In genomic region chr7:30514177-30514576, GRCh38 we compare ENCODE assay signal across 28 cellular contexts.
"Had no signal": no experiment of that assay in that cellular context is flagged by ENCODE, and none has a peak within 500 bp of the region (broad histone marks: within the 10 kb centered on the region; RNA-seq: fewer than 3 reads in every experiment).

No MANE protein-coding gene starts in this region.

- H3K4me3 ChIP-seq: lower lobe of right lung, pancreas, prostate gland, sigmoid colon, spleen, tibial nerve, upper lobe of left lung, vagina had no signal

- H3K36me3 Mint-ChIP-seq: stimulated activated memory B cell treated with anti-CD40 and anti-IgM and Interleukin-4, amounts not matched to agents 10 μg/mL and 1 μg/mL and 100 μg/mL, for 72 hours had no signal

- ATAC-seq: left colon; lower lobe of right lung; naive thymus-derived CD8-positive, alpha-beta T cell; pancreas; stimulated activated memory B cell treated with anti-CD40 and anti-IgM and Interleukin-4, amounts not matched to agents 10 μg/mL and 1 μg/mL and 100 μg/mL, for 72 hours; stimulated activated naive CD8-positive, alpha-beta T cell treated with anti-CD3 and anti-CD28 coated beads, Interleukin-15, amount 100 ng/mL, for 72 hours had no signal

- H3K27me3 ChIP-seq: pancreas, sigmoid colon, spleen, tibial nerve, upper lobe of left lung, vagina had no signal

- DNase-seq: hippocampal formation; kidney glomerular epithelial cell; left colon; lower lobe of right lung; mesenchymal stem cell; naive thymus-derived CD8-positive, alpha-beta T cell; nucleus accumbens; pancreas; posterior cingulate gyrus; retina; right cardiac atrium; sigmoid colon; small intestine; spleen; stimulated activated CD4-positive, alpha-beta T cell treated with anti-CD3 and anti-CD28 coated beads, Interleukin-1b, Interleukin-23, amount 100 ng/mL, for 48 hours; stimulated activated CD4-positive, alpha-beta T cell treated with anti-CD3 and anti-CD28 coated beads, Interleukin-2, amount 100 ng/mL, for 48 hours; stimulated activated CD4-positive, alpha-beta T cell treated with anti-CD3 and anti-CD28 coated beads, Interleukin-4, amount 100 ng/mL, for 4 hours; stimulated activated CD8-positive, alpha-beta memory T cell treated with anti-CD3 and anti-CD28 coated beads, Interleukin-4, amount 100 ng/mL, for 48 hours; stimulated activated naive CD4-positive, alpha-beta T cell treated with Interleukin-2 at 50 U/mL for 16 hours; stimulated activated naive CD8-positive, alpha-beta T cell treated with anti-CD3 and anti-CD28 coated beads, Interleukin-15, amount 100 ng/mL, for 72 hours; substantia nigra; upper lobe of left lung had no signal

- H3K4me1 Mint-ChIP-seq: stimulated activated memory B cell treated with anti-CD40 and anti-IgM and Interleukin-4, amounts not matched to agents 10 μg/mL and 1 μg/mL and 100 μg/mL, for 72 hours; stimulated activated naive CD8-positive, alpha-beta T cell treated with anti-CD3 and anti-CD28 coated beads, Interleukin-15, amount 100 ng/mL, for 72 hours had no signal

- H3K27ac Mint-ChIP-seq: nephron; stimulated activated memory B cell treated with anti-CD40 and anti-IgM and Interleukin-4, amounts not matched to agents 10 μg/mL and 1 μg/mL and 100 μg/mL, for 72 hours; stimulated activated naive CD8-positive, alpha-beta T cell treated with anti-CD3 and anti-CD28 coated beads, Interleukin-15, amount 100 ng/mL, for 72 hours had no signal

- H3K27ac ChIP-seq: lower lobe of right lung, pancreas, prostate gland, sigmoid colon, tibial nerve, upper lobe of left lung, vagina had no signal

- H3K4me1 ChIP-seq: sigmoid colon had no signal

- H3K4me3 Mint-ChIP-seq: naive thymus-derived CD8-positive, alpha-beta T cell; nephron; neural crest cell; stimulated activated memory B cell treated with anti-CD40 and anti-IgM and Interleukin-4, amounts not matched to agents 10 μg/mL and 1 μg/mL and 100 μg/mL, for 72 hours; stimulated activated naive CD8-positive, alpha-beta T cell treated with anti-CD3 and anti-CD28 coated beads, Interleukin-15, amount 100 ng/mL, for 72 hours had no signal

- H3K9me3 ChIP-seq: lower lobe of right lung, pancreas, prostate gland, sigmoid colon, spleen, tibial nerve, upper lobe of left lung, vagina had no signal

- H3K27me3 Mint-ChIP-seq: naive thymus-derived CD8-positive, alpha-beta T cell; stimulated activated memory B cell treated with anti-CD40 and anti-IgM and Interleukin-4, amounts not matched to agents 10 μg/mL and 1 μg/mL and 100 μg/mL, for 72 hours; stimulated activated naive CD8-positive, alpha-beta T cell treated with anti-CD3 and anti-CD28 coated beads, Interleukin-15, amount 100 ng/mL, for 72 hours had no signal

- H3K9me3 Mint-ChIP-seq: naive thymus-derived CD8-positive, alpha-beta T cell; nephron; neural crest cell; stimulated activated memory B cell treated with anti-CD40 and anti-IgM and Interleukin-4, amounts not matched to agents 10 μg/mL and 1 μg/mL and 100 μg/mL, for 72 hours; stimulated activated naive CD8-positive, alpha-beta T cell treated with anti-CD3 and anti-CD28 coated beads, Interleukin-15, amount 100 ng/mL, for 72 hours had no signal

- H3K36me3 ChIP-seq: lower lobe of right lung, pancreas, prostate gland, sigmoid colon, spleen, upper lobe of left lung, vagina had no signal
